ENCODE assay signal across 12 cellular contexts in the genomic region with DNA sequence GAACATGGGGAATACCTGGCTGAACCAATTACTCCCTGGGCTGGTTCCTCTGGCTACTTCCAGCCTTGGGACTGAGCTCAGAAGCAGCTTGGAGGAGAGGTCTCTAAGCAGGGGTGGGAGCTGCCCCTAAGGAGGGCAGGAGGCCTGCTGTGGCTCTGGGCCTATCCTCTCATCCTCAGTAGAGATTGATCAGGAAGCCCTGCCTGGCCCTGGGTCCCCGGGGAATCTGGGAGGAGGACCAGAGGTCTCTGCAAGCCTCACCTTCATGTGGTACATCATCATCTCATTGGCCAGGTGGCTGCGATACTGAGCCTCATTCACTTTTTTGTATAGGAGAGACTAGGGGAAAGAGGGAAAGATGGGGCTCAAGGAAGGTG.
"Had no signal": no experiment of that assay in that cellular context is flagged by ENCODE, and none has a peak within 500 bp of the region (broad histone marks: within the 10 kb centered on the region; RNA-seq: fewer than 3 reads in every experiment).

No MANE protein-coding gene starts in this region.

- H3K4me1 ChIP-seq: gastrocnemius medialis, psoas muscle had no signal

- H3K9me3 Mint-ChIP-seq: activated B cell treated with CpG ODN at 0.5 μM for 24 hours; activated CD4-positive, alpha-beta T cell treated with anti-CD3 and anti-CD28 coated beads, Interleukin-2, amount 10 ng/mL, durations not matched to agents 24 days and 14 days; activated naive CD8-positive, alpha-beta T cell treated with anti-CD3 and anti-CD28 coated beads, Interleukin-2, amount 10 ng/mL, durations not matched to agents 7 days and 5 days; nephron; stimulated activated memory B cell treated with anti-CD40 and anti-IgM and Interleukin-4, amounts not matched to agents 10 μg/mL and 1 μg/mL and 100 μg/mL, for 72 hours; T-helper 1 cell treated with Interleukin-12 subunit alpha and Interleukin-12 subunit beta and Interleukin-4 antibody, amounts not matched to agents 30 μg/mL and 1 μg/mL, for 36 hours had no signal

- ATAC-seq: gastrocnemius medialis; psoas muscle; stimulated activated memory B cell treated with anti-CD40 and anti-IgM and Interleukin-4, amounts not matched to agents 10 μg/mL and 1 μg/mL and 100 μg/mL, for 72 hours had no signal

- H3K9me3 ChIP-seq: ascending aorta, gastrocnemius medialis, psoas muscle, tibial artery had no signal

- H3K27ac Mint-ChIP-seq: activated B cell treated with CpG ODN at 0.5 μM for 24 hours; activated CD4-positive, alpha-beta T cell treated with anti-CD3 and anti-CD28 coated beads, Interleukin-2, amount 10 ng/mL, durations not matched to agents 24 days and 14 days; activated naive CD8-positive, alpha-beta T cell treated with anti-CD3 and anti-CD28 coated beads, Interleukin-2, amount 10 ng/mL, durations not matched to agents 7 days and 5 days; nephron; stimulated activated memory B cell treated with anti-CD40 and anti-IgM and Interleukin-4, amounts not matched to agents 10 μg/mL and 1 μg/mL and 100 μg/mL, for 72 hours; T-helper 1 cell treated with Interleukin-12 subunit alpha and Interleukin-12 subunit beta and Interleukin-4 antibody, amounts not matched to agents 30 μg/mL and 1 μg/mL, for 36 hours had no signal

- DNase-seq: activated B cell treated with CpG ODN at 0.5 μM for 24 hours; activated CD4-positive, alpha-beta T cell treated with anti-CD3 and anti-CD28 coated beads, Interleukin-2, amount 10 ng/mL, durations not matched to agents 24 days and 14 days; activated naive CD8-positive, alpha-beta T cell treated with anti-CD3 and anti-CD28 coated beads, Interleukin-2, amount 10 ng/mL, durations not matched to agents 7 days and 5 days; gastrocnemius medialis; occipital lobe; SHP77 treated with DMSO at 0.1 percent for 48 hours had no signal

- H3K36me3 Mint-ChIP-seq: activated naive CD8-positive, alpha-beta T cell treated with anti-CD3 and anti-CD28 coated beads, Interleukin-2, amount 10 ng/mL, durations not matched to agents 7 days and 5 days; stimulated activated memory B cell treated with anti-CD40 and anti-IgM and Interleukin-4, amounts not matched to agents 10 μg/mL and 1 μg/mL and 100 μg/mL, for 72 hours had no signal

- H3K27ac ChIP-seq: ascending aorta, gastrocnemius medialis, psoas muscle, tibial artery had no signal

- H3K4me3 ChIP-seq: ascending aorta, gastrocnemius medialis, psoas muscle, tibial artery had no signal

- H3K36me3 ChIP-seq: ascending aorta had no signal
